ENCODE assay signal across 9 cellular contexts in genomic region chr2:151261977-151262291, GRCh38. TPM values are rescaled to one million over a fixed set of nuclear protein-coding genes. Genes with fewer than 3 reads are reported as not detected.
A peak's percentile ranks its signal among the peaks of the same experiment; 100 is the strongest.
DNase-seq lines count a peak whose midpoint lies in the region; ATAC-seq and TF ChIP-seq lines count a peak whose summit lies in the region.
"Had no signal": no experiment of that assay in that cellular context is flagged by ENCODE, and none has a peak within 500 bp of the region (broad histone marks: within the 10 kb centered on the region; RNA-seq: fewer than 3 reads in every experiment).

No MANE protein-coding gene starts in this region.

- H3K4me3 ChIP-seq in left ventricle myocardium inferior: peak overlapping the region; percentile 88
- peak overlapping the region; percentile 74 to 96 (median 93) for H3K4me3 ChIP-seq in breast epithelium
- peak overlapping the region; percentile 93 for H3K4me3 ChIP-seq in mononuclear cell (ENCODE audit: low read length)
- H3K4me3 ChIP-seq: SK-N-MC had no signal

- TF ChIP-seq POLR2A in breast epithelium (IDR thresholded peaks at IDR 0.05): no peak

- TF ChIP-seq CTCF in left ventricle myocardium inferior (IDR thresholded peaks at IDR 0.05; ENCODE audit: borderline replicate concordance) (no peak), breast epithelium (IDR thresholded peaks at IDR 0.05) (no peak)

- ATAC-seq in GM21390 (IDR thresholded peaks at IDR 0.05; ENCODE audit: unreplicated experiment) (no peak), HG02938 (IDR thresholded peaks at IDR 0.05; ENCODE audit: unreplicated experiment) (no peak)

- intact Hi-C loops in left ventricle myocardium inferior (cut with micrococcal nuclease): no loop called here
- intact Hi-C loops in cardiac septum (cut with DNase I): loop anchor here (1.0 to 2.0 kb wide), 2 partner anchors 27 to 147 kb away; partner anchors contain the start of genes NMI and RIF1
- intact Hi-C loops in breast epithelium (cut with DNase I; ENCODE audit: low total_unique reads): no loop called here

- DNase-seq in left ventricle myocardium inferior (no peak), cardiac septum (ENCODE audit: low spot score) (no peak), breast epithelium (ENCODE audit: low spot score in 2 of 2) (no peak), GM19238 (ENCODE audit: insufficient read length, low spot score) (no peak)
- no peak for DNase-seq in activated effector memory CD4-positive, alpha-beta T cell treated with anti-CD3 and anti-CD28 coated beads, Interleukin-2, amount 50 U/mL, for 16 hours

- H3K27me3 ChIP-seq in left ventricle myocardium inferior (ENCODE audit: low read depth): no peaks in the 10 kb centered on the region
- no peaks in the 10 kb centered on the region for H3K27me3 ChIP-seq in breast epithelium
- H3K27me3 ChIP-seq in mononuclear cell (ENCODE audit: insufficient read depth, low read length): no peaks in the 10 kb centered on the region

- peak overlapping the region; percentile 98 for H3K27ac ChIP-seq in left ventricle myocardium inferior (replicated peaks)
- H3K27ac ChIP-seq in breast epithelium: peak overlapping the region; percentile 96
- H3K27ac ChIP-seq: SK-N-MC had no signal

- H3K36me3 ChIP-seq in left ventricle myocardium inferior (no peaks in the 10 kb centered on the region), breast epithelium (no peaks in the 10 kb centered on the region)

- H3K4me1 ChIP-seq in left ventricle myocardium inferior (peaks cover 24% of the 10 kb centered on the region), breast epithelium (no peaks in the 10 kb centered on the region), mononuclear cell (ENCODE audit: insufficient read depth, low read length) (peaks cover 11% of the 10 kb centered on the region)

- no peaks in the 10 kb centered on the region for H3K9me3 ChIP-seq in left ventricle myocardium inferior (replicated peaks)
- H3K9me3 ChIP-seq in breast epithelium: no peaks in the 10 kb centered on the region
- no peaks in the 10 kb centered on the region for H3K9me3 ChIP-seq in mononuclear cell (ENCODE audit: low read depth, low read length)

RNA-seq across cellular contexts. Expression of gene RBM43, which starts 0.3 kb away (rescaled TPM):
- total RNA-seq in left ventricle myocardium inferior (1.5 TPM), cardiac septum (1.5 TPM), breast epithelium (1 to 10 TPM; 4.6 to 6.6 (median 5.0) TPM), mononuclear cell (13.3 TPM)

RNA-seq across cellular contexts. Expression of gene NMI, which starts 27.5 kb away (rescaled TPM):
- total RNA-seq in left ventricle myocardium inferior (2.9 TPM), cardiac septum (3.1 TPM), breast epithelium (10 to 100 TPM in 2 of 3 donors, 1 to 10 TPM in 1; 6.9 to 10.4 (median 10.2) TPM), mononuclear cell (30.7 TPM)
